In the genomic region with DNA sequence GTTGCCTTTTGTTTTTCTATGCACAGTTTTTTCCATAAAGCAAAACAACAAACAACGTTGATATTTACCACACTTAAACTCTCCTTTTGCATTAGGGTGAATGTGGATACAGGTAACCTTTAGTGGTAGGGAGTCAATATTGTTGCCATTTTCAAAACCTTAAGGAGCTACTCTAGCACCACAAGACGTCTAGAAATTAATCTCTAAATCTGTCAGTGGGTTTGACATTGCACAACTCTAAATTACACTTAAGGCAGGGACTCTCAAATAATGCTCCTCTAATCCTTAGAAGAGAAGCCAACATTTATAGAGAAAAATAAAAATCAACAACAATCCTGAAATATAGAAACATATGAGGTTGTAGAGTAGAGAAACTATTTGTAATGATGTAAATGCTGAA, we compare ENCODE assay signal across 19 cellular contexts.
"Had no signal": no experiment of that assay in that cellular context is flagged by ENCODE, and none has a peak within 500 bp of the region (broad histone marks: within the 10 kb centered on the region; RNA-seq: fewer than 3 reads in every experiment).

No MANE protein-coding gene starts in this region.

- H3K27ac ChIP-seq: brain microvascular endothelial cell had no signal

- H3K27me3 ChIP-seq: brain microvascular endothelial cell, cardiac muscle cell had no signal

- FAIRE-seq: RCC 7860 had no signal

- H3K4me3 ChIP-seq: cardiac muscle cell had no signal

- DNase-seq: activated CD4-positive, alpha-beta T cell treated with anti-CD3 and anti-CD28 coated beads, Interleukin-2, amount 10 ng/mL, durations not matched to agents 24 days and 14 days; activated CD4-positive, alpha-beta T cell treated with anti-CD3 and anti-CD28 coated beads, Interleukin-2, amount 50 U/mL, for 48 hours; activated CD4-positive, CD25-positive, alpha-beta regulatory T cell treated with anti-CD3 and anti-CD28 coated beads, Interleukin-2, amount 50 U/mL, for 72 hours; activated gamma-delta T cell; activated naive CD4-positive, alpha-beta T cell treated with anti-CD3 and anti-CD28 coated beads for 36 hours; activated T-cell treated with anti-CD3 and anti-CD28 coated beads, Interleukin-2, amount 50 U/mL, for 4 hours; brain microvascular endothelial cell; Karpas-422; MM.1S; NCI-H1436; NCI-H1694 treated with DMSO at 0.1 percent for 48 hours; NCI-H2029 treated with DMSO at 0.1 percent for 48 hours; NCI-H510A; NCI-H526 treated with DMSO at 0.1 percent for 48 hours; NCI-H82; SHP77 treated with DMSO at 0.1 percent for 48 hours had no signal

- ATAC-seq: activated T-cell treated with anti-CD3 and anti-CD28 coated beads, Interleukin-2, amount 50 U/mL, for 4 hours; WTC11 had no signal

- H3K36me3 ChIP-seq: brain microvascular endothelial cell, cardiac muscle cell had no signal
